Comparison of ENCODE assay signal across 14 cellular contexts in the genomic region with DNA sequence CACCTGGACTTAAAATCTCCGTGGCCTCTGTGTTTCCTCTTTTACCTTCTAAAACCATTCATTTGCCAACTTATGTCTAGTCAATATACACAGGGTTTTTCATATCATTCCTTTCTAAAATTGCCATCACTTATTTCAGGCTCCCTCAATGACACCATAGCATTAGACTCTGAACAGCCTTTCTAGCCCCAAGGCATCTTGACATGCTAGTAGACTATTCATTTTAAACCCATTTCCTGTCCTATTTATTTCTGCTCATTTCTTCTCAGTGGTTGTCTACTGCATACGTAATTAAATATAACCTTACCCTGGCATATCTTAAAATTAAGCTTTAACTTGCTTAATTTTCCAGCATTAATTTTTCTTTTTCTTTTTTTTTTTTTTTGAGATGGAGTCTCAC.
DNase-seq lines count a peak whose midpoint lies in the region; ATAC-seq and TF ChIP-seq lines count a peak whose summit lies in the region.
"Had no signal": no experiment of that assay in that cellular context is flagged by ENCODE, and none has a peak within 500 bp of the region (broad histone marks: within the 10 kb centered on the region; RNA-seq: fewer than 3 reads in every experiment).

No MANE protein-coding gene starts in this region.

- no peak overlapping the region for H3K27ac Mint-ChIP-seq in GM23338
- H3K27ac Mint-ChIP-seq in stimulated activated effector memory CD8-positive, alpha-beta T cell treated with anti-CD3 and anti-CD28 coated beads, Interleukin-12 subunit alpha, Interleukin-12 subunit beta, amount 100 ng/mL, for 72 hours, result no peak overlapping the region
- H3K27ac Mint-ChIP-seq: CD4-positive, alpha-beta T cell; IgD-negative memory B cell had no signal

- no peaks in the 10 kb centered on the region for H3F3A ChIP-seq in GM23338 (replicated peaks; ENCODE audit: low read depth)

- H3K36me3 ChIP-seq in BLaER1 treated with 17β-estradiol and CSF1 and Interleukin-3, amounts not matched to agents 10 nM and 100 nM, result no peaks in the 10 kb centered on the region
- H3K36me3 ChIP-seq in GM23338 (ENCODE audit: insufficient read depth), result no peaks in the 10 kb centered on the region
- H3K36me3 ChIP-seq in SK-N-MC (ENCODE audit: insufficient read depth, low read length), result no peaks in the 10 kb centered on the region
- H3K36me3 ChIP-seq: HAP-1 had no signal

- no peak overlapping the region for H3K9ac ChIP-seq in BLaER1 treated with 17β-estradiol and CSF1 and Interleukin-3, amounts not matched to agents 10 nM and 100 nM
- no peak overlapping the region for H3K9ac ChIP-seq in SK-N-MC (ENCODE audit: insufficient read length)

- peaks cover 9% of the 10 kb centered on the region for H3K27me3 Mint-ChIP-seq in GM23338 (ENCODE audit: insufficient read depth, low read depth, poor library complexity)
- H3K27me3 Mint-ChIP-seq: CD4-positive, alpha-beta T cell had no signal

- no peaks in the 10 kb centered on the region for H3K9me2 ChIP-seq in GM23338 (ENCODE audit: insufficient read depth)

- peaks cover 35% of the 10 kb centered on the region for H3K4me1 Mint-ChIP-seq in GM23338
- H3K4me1 Mint-ChIP-seq in stimulated activated effector memory CD8-positive, alpha-beta T cell treated with anti-CD3 and anti-CD28 coated beads, Interleukin-12 subunit alpha, Interleukin-12 subunit beta, amount 100 ng/mL, for 72 hours, result peaks cover 6% of the 10 kb centered on the region

- no peak for DNase-seq in GM23338 (ENCODE audit: low spot score)
- peak; percentile 98 for DNase-seq in SK-N-MC (ENCODE audit: low read depth, low spot score)
- no peak for DNase-seq in stimulated activated effector memory CD8-positive, alpha-beta T cell treated with anti-CD3 and anti-CD28 coated beads, Interleukin-12 subunit alpha, Interleukin-12 subunit beta, amount 100 ng/mL, for 72 hours (ENCODE audit: low spot score in 2 of 2)
- no peak for DNase-seq in Ammon's horn (ENCODE audit: low spot score)
- DNase-seq in iPS-NIHi11 (ENCODE audit: low spot score), result no peak
- DNase-seq in NCI-H1694 (lab: John Stamatoyannopoulos, UW), result no peak
- DNase-seq: C1 segment of cervical spinal cord; Calu3; CD4-positive, alpha-beta T cell; DMS 273 treated with DMSO at 0.1 percent for 48 hours had no signal

- H3K4me1 ChIP-seq in BLaER1 treated with 17β-estradiol and CSF1 and Interleukin-3, amounts not matched to agents 10 nM and 100 nM, result peaks cover 25 to 89% (median 75%) of the 10 kb centered on the region in 10 experiments
- peaks cover 21% of the 10 kb centered on the region; the same call in 1 of the 2 replicates for H3K4me1 ChIP-seq in GM23338 (ENCODE audit: insufficient read depth)

- no peak for TF ChIP-seq CTCF in GM23338 (conservative IDR thresholded peaks at IDR 0.05; ENCODE audit: low read depth in 2 of 2)

- no peaks in the 10 kb centered on the region; the same call in 2 of the 3 replicates for H3K9me3 Mint-ChIP-seq in GM23338
- no peaks in the 10 kb centered on the region for H3K9me3 Mint-ChIP-seq in stimulated activated effector memory CD8-positive, alpha-beta T cell treated with anti-CD3 and anti-CD28 coated beads, Interleukin-12 subunit alpha, Interleukin-12 subunit beta, amount 100 ng/mL, for 72 hours
- H3K9me3 Mint-ChIP-seq: CD4-positive, alpha-beta T cell; IgD-negative memory B cell had no signal

- no peak overlapping the region for H3K4me3 Mint-ChIP-seq in GM23338
- no peak overlapping the region for H3K4me3 Mint-ChIP-seq in stimulated activated effector memory CD8-positive, alpha-beta T cell treated with anti-CD3 and anti-CD28 coated beads, Interleukin-12 subunit alpha, Interleukin-12 subunit beta, amount 100 ng/mL, for 72 hours
- H3K4me3 Mint-ChIP-seq: CD4-positive, alpha-beta T cell; IgD-negative memory B cell had no signal

- peak overlapping the region in 7 of 11 experiments; percentile 8 to 98 (median 86); a peak in 11 of 22 replicates for H3K4me2 ChIP-seq in BLaER1 treated with 17β-estradiol and CSF1 and Interleukin-3, amounts not matched to agents 10 nM and 100 nM
- H3K4me2 ChIP-seq in GM23338, result no peak overlapping the region
- H3K4me2 ChIP-seq: A549 had no signal

- H3K9me3 ChIP-seq in BLaER1 treated with 17β-estradiol and CSF1 and Interleukin-3, amounts not matched to agents 10 nM and 100 nM (replicated peaks in 1 of 11), result no peaks in the 10 kb centered on the region; a peak in 1 of 22 replicates
- H3K9me3 ChIP-seq in SK-N-MC (ENCODE audit: low read depth, low read length), result peaks cover 3% of the 10 kb centered on the region; the same call in 1 of the 2 replicates
- H3K9me3 ChIP-seq: A549, HAP-1 had no signal

- H3K27ac ChIP-seq in BLaER1 treated with 17β-estradiol and CSF1 and Interleukin-3, amounts not matched to agents 10 nM and 100 nM, result peak overlapping the region in 3 of 11 experiments; percentile 1 to 88 (median 79); a peak in 4 of 22 replicates
- peak overlapping the region; percentile 96; the same call in 1 of the 2 replicates for H3K27ac ChIP-seq in GM23338 (ENCODE audit: low read depth)
- peak overlapping the region; percentile 58; the same call in 1 of the 2 replicates for H3K27ac ChIP-seq in SK-N-MC
- H3K27ac ChIP-seq: A549 had no signal

- no peak overlapping the region for H2AFZ ChIP-seq in GM23338

- no peak for ATAC-seq in GM23338
- ATAC-seq in stimulated activated effector memory CD8-positive, alpha-beta T cell treated with anti-CD3 and anti-CD28 coated beads, Interleukin-12 subunit alpha, Interleukin-12 subunit beta, amount 100 ng/mL, for 72 hours, result peak; percentile 41
- ATAC-seq: A549 had no signal

- no peaks in the 10 kb centered on the region for H3K27me3 ChIP-seq in BLaER1 treated with 17β-estradiol and CSF1 and Interleukin-3, amounts not matched to agents 10 nM and 100 nM
- no peaks in the 10 kb centered on the region for H3K27me3 ChIP-seq in GM23338 (ENCODE audit: insufficient read depth)

- H3K36me3 Mint-ChIP-seq in GM23338 (ENCODE audit: low read depth), result no peaks in the 10 kb centered on the region
- H3K36me3 Mint-ChIP-seq in stimulated activated effector memory CD8-positive, alpha-beta T cell treated with anti-CD3 and anti-CD28 coated beads, Interleukin-12 subunit alpha, Interleukin-12 subunit beta, amount 100 ng/mL, for 72 hours, result no peaks in the 10 kb centered on the region

- no peaks in the 10 kb centered on the region for H4K20me1 ChIP-seq in BLaER1 treated with 17β-estradiol and CSF1 and Interleukin-3, amounts not matched to agents 10 nM and 100 nM
- no peaks in the 10 kb centered on the region for H4K20me1 ChIP-seq in GM23338 (replicated peaks; ENCODE audit: insufficient read depth)

- no peaks in the 10 kb centered on the region for H3K79me2 ChIP-seq in GM23338 (replicated peaks; ENCODE audit: insufficient read depth)

- H3K4me3 ChIP-seq in BLaER1 treated with 17β-estradiol and CSF1 and Interleukin-3, amounts not matched to agents 10 nM and 100 nM, result no peak overlapping the region
- H3K4me3 ChIP-seq in GM23338, result no peak overlapping the region
- no peak overlapping the region for H3K4me3 ChIP-seq in SK-N-MC
- H3K4me3 ChIP-seq: A549, HAP-1 had no signal

TF ChIP-seq in GM23338, 12 proteins besides CTCF, POLR2A, EP300 and RAD21 (continues in another document):
- TF ChIP-seq ZNF331 (CRISPR knock-in tag; IDR thresholded peaks at IDR 0.05; ENCODE audit: low read depth), result no peak
- TF ChIP-seq ZNF114 (CRISPR knock-in tag; IDR thresholded peaks at IDR 0.05), result no peak
- no peak for TF ChIP-seq JUNB (IDR thresholded peaks at IDR 0.05; ENCODE audit: unreplicated experiment)
